In the genomic region with DNA sequence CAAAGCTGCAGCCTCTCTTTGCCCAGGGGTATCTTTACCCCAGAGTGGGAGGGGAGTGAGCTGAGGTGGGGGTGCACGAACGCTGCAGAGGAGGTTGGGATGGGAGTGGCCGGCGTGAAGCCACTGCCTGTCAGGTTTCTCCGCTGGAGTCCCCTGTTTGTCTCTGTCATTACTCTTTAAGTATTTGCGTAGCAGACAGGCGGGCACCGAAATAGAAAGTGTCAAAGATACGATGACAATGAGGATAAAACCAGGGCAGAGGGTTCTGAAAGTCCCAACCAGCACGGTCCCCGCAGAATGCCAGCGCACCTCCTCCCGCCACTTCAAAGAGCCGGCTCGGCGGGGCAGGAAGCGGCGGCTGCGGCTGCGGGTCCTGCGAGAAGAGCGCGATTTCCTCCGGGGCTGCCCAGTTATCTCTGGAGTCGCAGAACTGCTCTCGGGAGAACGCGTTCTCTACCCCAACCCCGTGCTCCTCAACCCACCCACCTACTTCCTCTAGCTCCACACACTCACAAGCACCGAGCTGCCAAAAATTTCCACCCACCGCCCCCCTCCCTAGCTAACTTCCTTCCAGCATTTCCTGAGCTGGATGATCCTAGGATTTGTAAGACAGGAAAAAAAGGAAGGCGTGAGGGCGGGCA, we compare ENCODE assay signal across 8 cellular contexts. TPM values are rescaled to one million over a fixed set of nuclear protein-coding genes. Genes with fewer than 3 reads are reported as not detected.
DNase-seq lines count a peak whose midpoint lies in the region; ATAC-seq and TF ChIP-seq lines count a peak whose summit lies in the region.

A gene with protein sequence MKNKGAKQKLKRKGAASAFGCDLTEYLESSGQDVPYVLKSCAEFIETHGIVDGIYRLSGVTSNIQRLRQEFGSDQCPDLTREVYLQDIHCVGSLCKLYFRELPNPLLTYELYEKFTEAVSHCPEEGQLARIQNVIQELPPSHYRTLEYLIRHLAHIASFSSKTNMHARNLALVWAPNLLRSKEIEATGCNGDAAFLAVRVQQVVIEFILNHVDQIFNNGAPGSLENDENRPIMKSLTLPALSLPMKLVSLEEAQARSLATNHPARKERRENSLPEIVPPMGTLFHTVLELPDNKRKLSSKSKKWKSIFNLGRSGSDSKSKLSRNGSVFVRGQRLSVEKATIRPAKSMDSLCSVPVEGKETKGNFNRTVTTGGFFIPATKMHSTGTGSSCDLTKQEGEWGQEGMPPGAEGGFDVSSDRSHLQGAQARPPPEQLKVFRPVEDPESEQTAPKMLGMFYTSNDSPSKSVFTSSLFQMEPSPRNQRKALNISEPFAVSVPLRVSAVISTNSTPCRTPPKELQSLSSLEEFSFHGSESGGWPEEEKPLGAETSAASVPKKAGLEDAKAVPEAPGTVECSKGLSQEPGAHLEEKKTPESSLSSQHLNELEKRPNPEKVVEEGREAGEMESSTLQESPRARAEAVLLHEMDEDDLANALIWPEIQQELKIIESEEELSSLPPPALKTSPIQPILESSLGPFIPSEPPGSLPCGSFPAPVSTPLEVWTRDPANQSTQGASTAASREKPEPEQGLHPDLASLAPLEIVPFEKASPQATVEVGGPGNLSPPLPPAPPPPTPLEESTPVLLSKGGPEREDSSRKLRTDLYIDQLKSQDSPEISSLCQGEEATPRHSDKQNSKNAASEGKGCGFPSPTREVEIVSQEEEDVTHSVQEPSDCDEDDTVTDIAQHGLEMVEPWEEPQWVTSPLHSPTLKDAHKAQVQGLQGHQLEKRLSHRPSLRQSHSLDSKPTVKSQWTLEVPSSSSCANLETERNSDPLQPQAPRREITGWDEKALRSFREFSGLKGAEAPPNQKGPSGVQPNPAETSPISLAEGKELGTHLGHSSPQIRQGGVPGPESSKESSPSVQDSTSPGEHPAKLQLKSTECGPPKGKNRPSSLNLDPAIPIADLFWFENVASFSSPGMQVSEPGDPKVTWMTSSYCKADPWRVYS (N-terminal part only) (plus strand): TSS at position 623 of the 641 bp plus-strand sequence. CDS start 522 bp downstream, outside the sequence.

- POLR2A ChIA-PET in activated CD8-positive, alpha-beta T cell treated with anti-CD3 and anti-CD28 coated beads for 36 hours (lab: Charles Lee), result interaction anchor here (1.0 to 3.6 kb wide), 8 partner anchors 13 to 204 kb away, joined by 3 to 28 read pairs (median 6); a partner anchor contains a TSS

- CTCF ChIA-PET in activated CD8-positive, alpha-beta T cell treated with anti-CD3 and anti-CD28 coated beads for 36 hours (lab: Charles Lee), result interaction anchor here (1.2 to 5.6 kb wide), 6 partner anchors 11 to 170 kb away, joined by 3 to 26 read pairs (median 8); a partner anchor contains a TSS

- H3K4me1 Mint-ChIP-seq in activated CD8-positive, alpha-beta T cell treated with anti-CD3 and anti-CD28 coated beads for 36 hours (ENCODE audit: low read depth), result peaks cover 47% of the 10 kb centered on the region
- peaks cover 49% of the 10 kb centered on the region for H3K4me1 Mint-ChIP-seq in memory B cell

- H3K9me3 Mint-ChIP-seq in activated CD8-positive, alpha-beta T cell treated with anti-CD3 and anti-CD28 coated beads for 36 hours, result no peaks in the 10 kb centered on the region
- H3K9me3 Mint-ChIP-seq in memory B cell, result no peaks in the 10 kb centered on the region

- no peak for TF ChIP-seq CTCF in activated CD8-positive, alpha-beta T cell treated with anti-CD3 and anti-CD28 coated beads for 36 hours (IDR thresholded peaks at IDR 0.05)

- H3K27me3 Mint-ChIP-seq in activated CD8-positive, alpha-beta T cell treated with anti-CD3 and anti-CD28 coated beads for 36 hours, result no peaks in the 10 kb centered on the region
- no peaks in the 10 kb centered on the region for H3K27me3 Mint-ChIP-seq in memory B cell

- ATAC-seq in HG02642 (IDR thresholded peaks at IDR 0.05; ENCODE audit: poor library complexity, unreplicated experiment) (peak; percentile 56), memory B cell (ENCODE audit: low read depth) (peak; percentile 59)
- ATAC-seq in activated CD8-positive, alpha-beta T cell treated with anti-CD3 and anti-CD28 coated beads for 36 hours, result peak; percentile 76

- intact Hi-C loops in activated CD8-positive, alpha-beta T cell treated with anti-CD3 and anti-CD28 coated beads for 36 hours (cut with micrococcal nuclease), result loop anchor here (2.0 to 10.0 kb wide), 5 partner anchors 29 to 381 kb away; a partner anchor contains a TSS

- H3K36me3 Mint-ChIP-seq in activated CD8-positive, alpha-beta T cell treated with anti-CD3 and anti-CD28 coated beads for 36 hours (ENCODE audit: low read depth), result peaks cover 8% of the 10 kb centered on the region
- no peaks in the 10 kb centered on the region for H3K36me3 Mint-ChIP-seq in memory B cell

- peak; percentile 60 for DNase-seq in NCI-H2171 treated with DMSO at 0.1 percent for 48 hours (lab: John Stamatoyannopoulos, UW)
- DNase-seq in NCI-H2171 (lab: John Stamatoyannopoulos, UW), result no peak
- DNase-seq in NCI-H446 (lab: John Stamatoyannopoulos, UW), result peak; percentile 40 to 64
- peak; percentile 93 for DNase-seq in activated CD8-positive, alpha-beta T cell treated with anti-CD3 and anti-CD28 coated beads for 36 hours
- DNase-seq in ecto neural progenitor cell (ENCODE audit: low spot score), result peak; percentile 77
- peak; percentile 68 to 74 for DNase-seq in memory B cell (ENCODE audit: low spot score in 2 of 2)
- peak; percentile 61 for DNase-seq in stimulated activated CD8-positive, alpha-beta memory T cell treated with anti-CD3 and anti-CD28 coated beads, Interleukin-12 subunit alpha, Interleukin-12 subunit beta, amount 100 ng/mL, for 24 hours (ENCODE audit: extremely low read depth)

- peak within 1 kb of the TSS; percentile 94 for H3K27ac Mint-ChIP-seq in activated CD8-positive, alpha-beta T cell treated with anti-CD3 and anti-CD28 coated beads for 36 hours
- peak within 1 kb of the TSS; percentile 97 for H3K27ac Mint-ChIP-seq in memory B cell

- H3K4me3 Mint-ChIP-seq in activated CD8-positive, alpha-beta T cell treated with anti-CD3 and anti-CD28 coated beads for 36 hours, result peak within 1 kb of the TSS; percentile 83
- peak within 1 kb of the TSS; percentile 90 for H3K4me3 Mint-ChIP-seq in memory B cell

RNA-seq across cellular contexts. Expression of the gene that starts here (rescaled TPM):
- 1 to 10 TPM; 6.6 to 8.0 TPM for total RNA-seq in activated CD8-positive, alpha-beta T cell treated with anti-CD3 and anti-CD28 coated beads for 36 hours
